ENCODE assay signal across 2 cellular contexts in the genomic region with DNA sequence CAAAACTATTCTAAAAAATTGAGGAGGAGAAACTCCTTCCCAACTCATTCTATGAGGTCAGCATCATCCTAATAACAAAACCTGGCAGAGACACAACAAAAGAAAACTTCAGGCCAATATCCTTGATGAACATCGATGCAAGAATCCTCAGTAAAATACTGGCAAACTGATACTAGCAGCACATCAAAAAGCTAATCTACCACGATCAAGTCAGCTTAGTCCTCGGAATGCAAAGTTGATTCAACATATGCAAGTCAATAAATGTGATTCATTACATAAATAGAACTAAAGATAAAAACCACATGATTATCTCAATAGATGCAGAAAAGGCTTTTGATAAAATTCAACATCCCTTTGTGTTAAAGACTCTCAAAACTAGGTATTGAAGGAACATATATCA.
TF ChIP-seq lines count a peak whose summit lies in the region.

No MANE protein-coding gene starts in this region.

TF ChIP-seq in SK-N-SH, 30 proteins besides CTCF, POLR2A, EP300 and RAD21 (continued from another document):
- TF ChIP-seq NRF1 (IDR thresholded peaks at IDR 0.05; ENCODE audit: low read depth, low read length) = no peak
- no peak for TF ChIP-seq MEF2A (IDR thresholded peaks at IDR 0.05; ENCODE audit: borderline replicate concordance, low read depth)
- no peak for TF ChIP-seq GABPA (IDR thresholded peaks at IDR 0.05; ENCODE audit: low read depth)
- TF ChIP-seq, protein P1, sequence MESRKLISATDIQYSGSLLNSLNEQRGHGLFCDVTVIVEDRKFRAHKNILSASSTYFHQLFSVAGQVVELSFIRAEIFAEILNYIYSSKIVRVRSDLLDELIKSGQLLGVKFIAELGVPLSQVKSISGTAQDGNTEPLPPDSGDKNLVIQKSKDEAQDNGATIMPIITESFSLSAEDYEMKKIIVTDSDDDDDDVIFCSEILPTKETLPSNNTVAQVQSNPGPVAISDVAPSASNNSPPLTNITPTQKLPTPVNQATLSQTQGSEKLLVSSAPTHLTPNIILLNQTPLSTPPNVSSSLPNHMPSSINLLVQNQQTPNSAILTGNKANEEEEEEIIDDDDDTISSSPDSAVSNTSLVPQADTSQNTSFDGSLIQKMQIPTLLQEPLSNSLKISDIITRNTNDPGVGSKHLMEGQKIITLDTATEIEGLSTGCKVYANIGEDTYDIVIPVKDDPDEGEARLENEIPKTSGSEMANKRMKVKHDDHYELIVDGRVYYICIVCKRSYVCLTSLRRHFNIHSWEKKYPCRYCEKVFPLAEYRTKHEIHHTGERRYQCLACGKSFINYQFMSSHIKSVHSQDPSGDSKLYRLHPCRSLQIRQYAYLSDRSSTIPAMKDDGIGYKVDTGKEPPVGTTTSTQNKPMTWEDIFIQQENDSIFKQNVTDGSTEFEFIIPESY (IDR thresholded peaks at IDR 0.05; ENCODE audit: borderline replicate concordance, low read depth) = no peak
- 0 out of 2 replicates have a peak, but pooled peaks have one; percentile 2 for TF ChIP-seq FOSL2 (IDR thresholded peaks at IDR 0.05; ENCODE audit: borderline replicate concordance, low read depth)
- TF ChIP-seq JUND (IDR thresholded peaks at IDR 0.05) = peak; percentile 59
- peak; percentile 61 for TF ChIP-seq TCF12 (IDR thresholded peaks at IDR 0.05)
- no peak for TF ChIP-seq MXI1 (IDR thresholded peaks at IDR 0.05; ENCODE audit: low read depth, low read length)
- no peak for TF ChIP-seq REST (IDR thresholded peaks at IDR 0.05; ENCODE audit: low read depth, low read length)
- TF ChIP-seq SMC3 (IDR thresholded peaks at IDR 0.05; ENCODE audit: low read depth, low read length) = no peak
- no peak for TF ChIP-seq GATA2 (CRISPR knock-in tag; IDR thresholded peaks at IDR 0.05)
- TF ChIP-seq TAF1 (IDR thresholded peaks at IDR 0.05; ENCODE audit: borderline replicate concordance, low read depth, low read length) = no peak
- TF ChIP-seq ELF1 (IDR thresholded peaks at IDR 0.05) = no peak
- TF ChIP-seq MAX (IDR thresholded peaks at IDR 0.05; ENCODE audit: low read depth) = no peak
- TF ChIP-seq FOXM1 (IDR thresholded peaks at IDR 0.05; ENCODE audit: low read depth) = no peak
- no peak for TF ChIP-seq RCOR1 (IDR thresholded peaks at IDR 0.05; ENCODE audit: low read length)
- TF ChIP-seq RFX5 (IDR thresholded peaks at IDR 0.05; ENCODE audit: low read length) = no peak
- no peak for TF ChIP-seq YY1 (IDR thresholded peaks at IDR 0.05; ENCODE audit: low read depth)
- TF ChIP-seq USF2 (IDR thresholded peaks at IDR 0.05; ENCODE audit: borderline replicate concordance, low read depth, low read length) = no peak
TF ChIP-seq in SK-N-SH: peak in this region for 5.

TF ChIP-seq in SK-N-SH treated with all-trans-retinoic acid at 6 μM for 48 hours, 23 proteins besides CTCF, POLR2A, EP300 and RAD21 (continued from another document):
- TF ChIP-seq TSHZ2 (CRISPR knock-in tag; IDR thresholded peaks at IDR 0.05) (no peak), PATZ1 (CRISPR knock-in tag; IDR thresholded peaks at IDR 0.05; ENCODE audit: borderline replicate concordance) (no peak), ZNF565 (CRISPR knock-in tag; conservative IDR thresholded peaks at IDR 0.05; ENCODE audit: low read depth) (no peak), ZFP3 (CRISPR knock-in tag; IDR thresholded peaks at IDR 0.05) (no peak), ZFP30 (CRISPR knock-in tag; IDR thresholded peaks at IDR 0.05) (no peak), SNAI2 (CRISPR knock-in tag; IDR thresholded peaks at IDR 0.05) (no peak), ZNF70 (CRISPR knock-in tag; IDR thresholded peaks at IDR 0.05) (no peak)
- TF ChIP-seq, protein P2, sequence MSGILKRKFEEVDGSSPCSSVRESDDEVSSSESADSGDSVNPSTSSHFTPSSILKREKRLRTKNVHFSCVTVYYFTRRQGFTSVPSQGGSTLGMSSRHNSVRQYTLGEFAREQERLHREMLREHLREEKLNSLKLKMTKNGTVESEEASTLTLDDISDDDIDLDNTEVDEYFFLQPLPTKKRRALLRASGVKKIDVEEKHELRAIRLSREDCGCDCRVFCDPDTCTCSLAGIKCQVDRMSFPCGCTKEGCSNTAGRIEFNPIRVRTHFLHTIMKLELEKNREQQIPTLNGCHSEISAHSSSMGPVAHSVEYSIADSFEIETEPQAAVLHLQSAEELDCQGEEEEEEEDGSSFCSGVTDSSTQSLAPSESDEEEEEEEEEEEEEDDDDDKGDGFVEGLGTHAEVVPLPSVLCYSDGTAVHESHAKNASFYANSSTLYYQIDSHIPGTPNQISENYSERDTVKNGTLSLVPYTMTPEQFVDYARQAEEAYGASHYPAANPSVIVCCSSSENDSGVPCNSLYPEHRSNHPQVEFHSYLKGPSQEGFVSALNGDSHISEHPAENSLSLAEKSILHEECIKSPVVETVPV (CRISPR knock-in tag; IDR thresholded peaks at IDR 0.05) = no peak
